In the genomic region with DNA sequence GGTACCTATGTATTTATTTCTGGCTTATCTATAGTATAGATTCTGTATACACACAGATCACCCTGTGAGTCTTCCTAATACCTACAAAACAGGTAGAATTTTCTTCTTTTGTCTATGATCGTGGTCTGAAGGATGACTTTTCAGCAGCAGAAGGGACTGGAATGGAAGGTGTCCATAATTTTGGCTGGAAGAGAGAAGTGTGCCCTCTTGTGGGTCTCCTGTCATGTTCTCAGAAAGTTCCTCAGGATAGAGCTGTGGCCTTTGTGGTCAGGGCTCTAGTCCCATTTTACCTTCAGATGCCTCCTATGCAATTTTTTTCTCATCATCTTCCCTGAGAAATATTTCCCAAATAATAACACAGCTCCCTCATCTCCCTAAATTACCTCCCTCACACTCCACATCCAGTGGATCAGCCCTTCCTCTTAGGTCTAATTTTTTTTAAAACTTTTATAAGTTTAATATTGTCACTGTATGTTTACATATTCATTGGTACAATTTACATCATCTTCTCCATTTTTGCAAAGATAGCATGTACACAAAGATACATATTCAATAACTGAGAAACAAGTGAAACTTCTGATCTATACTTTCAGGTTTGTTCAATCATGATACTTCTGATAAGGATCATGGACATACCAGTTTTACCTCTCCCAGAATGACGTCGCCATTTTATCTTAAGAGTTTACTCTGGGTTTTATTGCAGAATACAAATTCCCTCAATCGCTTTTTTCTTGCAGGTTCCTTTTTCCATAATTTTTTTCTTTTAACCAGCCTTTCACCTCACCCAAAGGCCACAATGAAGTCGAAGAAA, we compare ENCODE assay signal across 1 cellular context.
TF ChIP-seq lines count a peak whose summit lies in the region.

No MANE protein-coding gene starts in this region.

TF ChIP-seq in SK-N-SH treated with all-trans-retinoic acid at 6 μM for 48 hours, 23 proteins besides CTCF, POLR2A, EP300 and RAD21 (continued from another document):
- TF ChIP-seq, protein P1, sequence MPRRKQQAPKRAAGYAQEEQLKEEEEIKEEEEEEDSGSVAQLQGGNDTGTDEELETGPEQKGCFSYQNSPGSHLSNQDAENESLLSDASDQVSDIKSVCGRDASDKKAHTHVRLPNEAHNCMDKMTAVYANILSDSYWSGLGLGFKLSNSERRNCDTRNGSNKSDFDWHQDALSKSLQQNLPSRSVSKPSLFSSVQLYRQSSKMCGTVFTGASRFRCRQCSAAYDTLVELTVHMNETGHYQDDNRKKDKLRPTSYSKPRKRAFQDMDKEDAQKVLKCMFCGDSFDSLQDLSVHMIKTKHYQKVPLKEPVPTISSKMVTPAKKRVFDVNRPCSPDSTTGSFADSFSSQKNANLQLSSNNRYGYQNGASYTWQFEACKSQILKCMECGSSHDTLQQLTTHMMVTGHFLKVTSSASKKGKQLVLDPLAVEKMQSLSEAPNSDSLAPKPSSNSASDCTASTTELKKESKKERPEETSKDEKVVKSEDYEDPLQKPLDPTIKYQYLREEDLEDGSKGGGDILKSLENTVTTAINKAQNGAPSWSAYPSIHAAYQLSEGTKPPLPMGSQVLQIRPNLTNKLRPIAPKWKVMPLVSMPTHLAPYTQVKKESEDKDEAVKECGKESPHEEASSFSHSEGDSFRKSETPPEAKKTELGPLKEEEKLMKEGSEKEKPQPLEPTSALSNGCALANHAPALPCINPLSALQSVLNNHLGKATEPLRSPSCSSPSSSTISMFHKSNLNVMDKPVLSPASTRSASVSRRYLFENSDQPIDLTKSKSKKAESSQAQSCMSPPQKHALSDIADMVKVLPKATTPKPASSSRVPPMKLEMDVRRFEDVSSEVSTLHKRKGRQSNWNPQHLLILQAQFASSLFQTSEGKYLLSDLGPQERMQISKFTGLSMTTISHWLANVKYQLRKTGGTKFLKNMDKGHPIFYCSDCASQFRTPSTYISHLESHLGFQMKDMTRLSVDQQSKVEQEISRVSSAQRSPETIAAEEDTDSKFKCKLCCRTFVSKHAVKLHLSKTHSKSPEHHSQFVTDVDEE (CRISPR knock-in tag; IDR thresholded peaks at IDR 0.05), result no peak
